1 cellular context compared by ENCODE assay signal in genomic region chr11:67997460-67997921, GRCh38.
A peak's percentile ranks its signal among the peaks of the same experiment; 100 is the strongest.
TF ChIP-seq lines count a peak whose summit lies in the region.

No MANE protein-coding gene starts in this region.

TF ChIP-seq in H1, 55 proteins besides CTCF, POLR2A, EP300 and RAD21:
- TF ChIP-seq GABPA (IDR thresholded peaks at IDR 0.05; ENCODE audit: borderline replicate concordance, insufficient read depth, low read length) = 0 out of 2 replicates have a peak, but pooled peaks have one; percentile 5
- TF ChIP-seq POLR2AphosphoS5 (IDR thresholded peaks at IDR 0.05; ENCODE audit: low read depth, low read length) = no peak
